In the genomic region with DNA sequence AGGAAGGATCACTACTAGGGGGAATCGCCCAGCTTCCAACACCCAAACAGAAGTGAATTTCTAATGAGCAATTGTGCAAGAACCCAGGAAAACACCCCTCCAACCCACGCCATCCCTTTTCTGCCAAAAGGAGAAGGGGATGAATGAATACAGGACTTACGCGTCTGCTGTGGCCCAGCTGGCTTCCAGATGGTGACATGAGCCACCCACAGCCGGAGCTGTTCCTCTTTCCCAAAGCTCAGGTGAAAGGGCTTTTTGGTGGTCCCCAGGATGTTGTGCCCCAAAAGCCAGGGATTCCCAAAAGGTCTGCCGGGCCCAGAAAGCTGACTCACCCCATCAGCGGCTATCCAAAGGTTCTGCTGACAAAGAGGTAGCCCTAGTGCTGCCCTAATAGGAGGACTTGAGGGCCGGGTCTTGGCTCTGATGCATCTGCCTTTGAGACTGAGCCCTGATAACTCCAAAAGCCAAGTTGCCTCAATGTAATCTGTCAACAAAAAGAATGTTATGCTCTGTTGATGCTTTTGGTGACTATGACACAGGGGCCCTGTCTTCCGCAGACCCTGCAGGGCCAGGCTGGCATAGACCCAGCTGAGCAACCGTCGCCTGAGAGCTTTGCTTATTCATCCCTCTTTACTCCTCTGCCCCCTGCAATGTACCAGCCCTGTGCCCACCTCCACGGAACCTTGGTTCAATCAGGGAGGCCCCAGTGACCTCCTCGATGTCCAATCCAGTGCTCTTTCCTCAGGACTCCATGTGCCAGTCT, we compare ENCODE assay signal across 8 cellular contexts. TPM values are rescaled to one million over a fixed set of nuclear protein-coding genes. Genes with fewer than 3 reads are reported as not detected.
DNase-seq lines count a peak whose midpoint lies in the region; ATAC-seq and TF ChIP-seq lines count a peak whose summit lies in the region.

No MANE protein-coding gene starts in this region.

- no peaks in the 10 kb centered on the region for H3K27me3 ChIP-seq in RWPE2 (ENCODE audit: insufficient read depth, poor library complexity, severe bottlenecking)
- no peaks in the 10 kb centered on the region for H3K27me3 ChIP-seq in heart left ventricle

- H3K27me3 Mint-ChIP-seq in Calu3 (ENCODE audit: unreplicated experiment), result no peaks in the 10 kb centered on the region

- peaks cover 54% of the 10 kb centered on the region for H3K36me3 Mint-ChIP-seq in Calu3 (ENCODE audit: insufficient read depth, unreplicated experiment)

- H3K4me3 ChIP-seq in RWPE2 (ENCODE audit: severe bottlenecking) (no peak overlapping the region), heart left ventricle (peak overlapping the region in 1 of 12 donors; percentile 2)

- peak overlapping the region; percentile 38 for H3K4me3 Mint-ChIP-seq in Calu3 (ENCODE audit: low read depth, unreplicated experiment)

- TF ChIP-seq POLR2A in heart left ventricle (IDR thresholded peaks at IDR 0.05), result no peak

- H3K4me1 ChIP-seq in RWPE2 (ENCODE audit: insufficient read depth, poor library complexity, severe bottlenecking) (peaks cover 63% of the 10 kb centered on the region), heart left ventricle (peaks cover 45 to 100% (median 98%) of the 10 kb centered on the region in 12 donors)

- TF ChIP-seq CTCF in Calu3 (IDR thresholded peaks at IDR 0.05; ENCODE audit: unreplicated experiment), result no peak
- no peak for TF ChIP-seq CTCF in RWPE2 (IDR thresholded peaks at IDR 0.05; ENCODE audit: poor library complexity, severe bottlenecking)
- no peak for TF ChIP-seq CTCF in heart left ventricle (IDR thresholded peaks at IDR 0.05)

- no peak for DNase-seq in Calu3
- DNase-seq in RWPE2 (ENCODE audit: low spot score), result no peak
- peak; percentile 69 to 83 (median 79) for DNase-seq in heart left ventricle
- DNase-seq in sciatic nerve (ENCODE audit: low spot score), result peak; percentile 77
- DNase-seq in NCI-H526 (lab: John Stamatoyannopoulos, UW), result no peak
- DNase-seq in DMS79 (lab: John Stamatoyannopoulos, UW), result no peak

- H3K4me1 Mint-ChIP-seq in Calu3 (ENCODE audit: low read depth, unreplicated experiment), result peaks cover 83% of the 10 kb centered on the region

- H3K9me3 ChIP-seq in RWPE2 (ENCODE audit: severe bottlenecking) (no peaks in the 10 kb centered on the region), heart left ventricle (no peaks in the 10 kb centered on the region)

- 47 to 57% (median 53%) methylated on average over 12 to 13 of the region's 13 CpGs for WGBS in heart left ventricle, 4 donors

- ATAC-seq in RWPE2 (ENCODE audit: low read depth) (no peak), heart left ventricle (peak in 3 of 4 donors; percentile 2 to 23 (median 16)), sciatic nerve (peak; percentile 41), GM19455 (IDR thresholded peaks at IDR 0.05; ENCODE audit: unreplicated experiment) (no peak), GM18867 (IDR thresholded peaks at IDR 0.05; ENCODE audit: unreplicated experiment) (no peak)

- peak overlapping the region; percentile 98 for H3K27ac Mint-ChIP-seq in Calu3 (ENCODE audit: unreplicated experiment)

- H3K36me3 ChIP-seq in RWPE2 (ENCODE audit: low read depth) (0 out of 2 replicates have a peak, but pooled peaks cover 6% of the 10 kb centered on the region), heart left ventricle (peaks cover 0 to 6% (median 0%) of the 10 kb centered on the region in 9 donors)

- CTCF ChIA-PET in Calu3 (lab: Charles Lee), result no interaction called here

- intact Hi-C loops in Calu3 (cut with micrococcal nuclease; ENCODE audit: unreplicated experiment), result no loop called here
- intact Hi-C loops in heart left ventricle (cut with DNase I), result loop anchor here in 5 of 10 donors (5.0 kb wide), 3 partner anchors 35 to 95 kb away; a partner anchor contains a TSS
- intact Hi-C loops in sciatic nerve (cut with DNase I), result no loop called here

- BruUV-seq in Calu3 (replicated peaks; lab: Mats Ljungman, UMichigan), result no TSS peak

- peak overlapping the region; percentile 93 for H3K27ac ChIP-seq in RWPE2 (ENCODE audit: poor library complexity, severe bottlenecking)
- H3K27ac ChIP-seq in heart left ventricle, result peak overlapping the region; percentile 96 to 100 (median 98)

- H3K9me3 Mint-ChIP-seq in Calu3 (ENCODE audit: low read depth, unreplicated experiment), result no peaks in the 10 kb centered on the region

RNA-seq across cellular contexts. Expression of a gene that starts 14.5 kb away (rescaled TPM):
- total RNA-seq in Calu3 (2022) (68.3 and 71.6 TPM in 2 replicates), heart left ventricle (1,000 to 10,000 TPM in 2 of 9 donors, 100 to 1,000 TPM in 7; 422 to 2,088 (median 703) TPM), sciatic nerve (1,757 TPM)
- 100 to 1,000 TPM; 379 to 481 TPM for polyA plus RNA-seq in heart left ventricle

Comparison
In these comparisons a context has a peak if more than half of its experiments do, and no peak if none do; other contexts are left out.
1. DNase-seq: peak in heart left ventricle (5 of 5) and sciatic nerve (single experiment); none in Calu3 (single experiment), RWPE2 (single experiment), NCI-H526 (0 of 2) and DMS79 (single experiment).
2. ATAC-seq: peak in heart left ventricle (3 of 4) and sciatic nerve (single experiment); none in RWPE2 (single experiment), GM19455 (single experiment) and GM18867 (single experiment).